ENCODE assay signal across 17 cellular contexts in the genomic region with DNA sequence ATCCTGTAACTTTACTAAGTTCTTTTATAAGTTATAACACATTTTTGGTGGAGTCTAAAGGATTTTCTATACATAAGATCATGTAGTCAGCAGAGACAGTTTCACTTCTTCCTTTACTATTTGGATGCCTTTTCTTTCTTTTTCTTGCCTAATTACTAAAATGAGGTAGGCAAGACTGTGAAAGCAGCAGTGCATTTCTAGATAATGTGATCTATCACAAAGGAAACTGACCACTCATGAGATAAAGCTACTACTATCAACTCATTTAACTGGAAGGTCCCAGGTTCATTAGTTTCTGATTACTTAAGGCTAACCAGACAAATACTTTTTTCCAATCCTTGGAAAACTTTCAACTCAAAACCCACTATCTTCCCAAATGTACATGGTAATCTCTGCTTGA.
A peak's percentile ranks its signal among the peaks of the same experiment; 100 is the strongest.
DNase-seq lines count a peak whose midpoint lies in the region; ATAC-seq lines count a peak whose summit lies in the region.
"Had no signal": no experiment of that assay in that cellular context is flagged by ENCODE, and none has a peak within 500 bp of the region (broad histone marks: within the 10 kb centered on the region; RNA-seq: fewer than 3 reads in every experiment).

No MANE protein-coding gene starts in this region.

- H3K27me3 ChIP-seq in MG63: no peaks in the 10 kb centered on the region
- H3K27me3 ChIP-seq: neural progenitor cell, Peyer's patch, tibial nerve had no signal

- H3K36me3 ChIP-seq in MG63: no peaks in the 10 kb centered on the region
- H3K36me3 ChIP-seq: neural progenitor cell, Peyer's patch, tibial nerve had no signal

- ATAC-seq in GM21723 (IDR thresholded peaks at IDR 0.05; ENCODE audit: unreplicated experiment) (peak; percentile 35), HG03442 (IDR thresholded peaks at IDR 0.05; ENCODE audit: unreplicated experiment) (peak; percentile 27)
- ATAC-seq: stimulated activated memory B cell treated with anti-CD40 and anti-IgM and Interleukin-4, amounts not matched to agents 10 μg/mL and 1 μg/mL and 100 μg/mL, for 72 hours had no signal

- no peaks in the 10 kb centered on the region for H3K9me3 ChIP-seq in MG63
- H3K9me3 ChIP-seq: Peyer's patch, tibial nerve had no signal

- DNase-seq in NOMO-1 (lab: John Stamatoyannopoulos, UW; ENCODE audit: unreplicated experiment in 2 of 2) (peak; percentile 44 to 83), NOMO-1 treated with dmso at 0.1 percent for 144 hours (lab: John Stamatoyannopoulos, UW; ENCODE audit: unreplicated experiment) (no peak), MG63 (no peak), NCI-H510A (lab: John Stamatoyannopoulos, UW) (no peak), putamen (ENCODE audit: low spot score) (no peak), cerebellar nuclear complex (lab: John Stamatoyannopoulos, UW) (no peak)
- DNase-seq: 8988T; caudate nucleus; effector memory CD4-positive, alpha-beta T cell; NCI-H526; Peyer's patch; stimulated activated CD4-positive, alpha-beta T cell treated with anti-CD3 and anti-CD28 coated beads, Interleukin-12 subunit alpha, Interleukin-12 subunit beta, amount 100 ng/mL, for 4 hours had no signal

- H3K4me3 ChIP-seq in MG63: no peak overlapping the region
- H3K4me3 ChIP-seq: neural progenitor cell, Peyer's patch, tibial nerve had no signal

Comparison
In these comparisons a context has a peak if more than half of its experiments do, and no peak if none do; other contexts are left out.
1. DNase-seq: peak in NOMO-1 (2 of 2); none in NOMO-1 treated with dmso at 0.1 percent for 144 hours (single experiment), MG63 (single experiment), NCI-H510A (single experiment), putamen (single experiment) and cerebellar nuclear complex (0 of 2).